Comparison of ENCODE assay signal across 2 cellular contexts in the genomic region with DNA sequence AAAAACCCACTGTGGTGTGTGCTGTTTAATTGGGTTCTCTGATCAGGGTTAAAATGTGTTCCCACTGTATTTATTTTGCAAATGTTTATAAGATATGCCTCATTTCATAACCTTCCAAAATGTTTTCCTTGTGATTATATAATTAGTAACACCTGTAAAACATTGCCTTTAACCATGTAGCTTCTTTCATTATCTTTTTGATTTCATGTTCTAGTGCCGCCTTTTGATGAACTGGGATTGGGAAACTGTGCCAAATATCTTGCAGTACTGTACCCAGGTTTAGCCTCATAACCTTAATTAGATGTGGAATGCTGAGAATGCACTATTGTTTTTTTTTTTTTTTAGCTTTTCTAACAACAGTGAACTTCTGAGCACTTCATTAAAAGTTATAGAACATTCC.
TF ChIP-seq lines count a peak whose summit lies in the region.

No MANE protein-coding gene starts in this region.

TF ChIP-seq in SK-N-SH, 30 proteins besides CTCF, POLR2A, EP300 and RAD21:
- TF ChIP-seq, protein P1, sequence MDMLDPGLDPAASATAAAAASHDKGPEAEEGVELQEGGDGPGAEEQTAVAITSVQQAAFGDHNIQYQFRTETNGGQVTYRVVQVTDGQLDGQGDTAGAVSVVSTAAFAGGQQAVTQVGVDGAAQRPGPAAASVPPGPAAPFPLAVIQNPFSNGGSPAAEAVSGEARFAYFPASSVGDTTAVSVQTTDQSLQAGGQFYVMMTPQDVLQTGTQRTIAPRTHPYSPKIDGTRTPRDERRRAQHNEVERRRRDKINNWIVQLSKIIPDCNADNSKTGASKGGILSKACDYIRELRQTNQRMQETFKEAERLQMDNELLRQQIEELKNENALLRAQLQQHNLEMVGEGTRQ (IDR thresholded peaks at IDR 0.05; ENCODE audit: borderline replicate concordance, low read depth, low read length) = no peak
- TF ChIP-seq SMC3 (IDR thresholded peaks at IDR 0.05; ENCODE audit: low read depth, low read length) = no peak
- TF ChIP-seq SIN3A (IDR thresholded peaks at IDR 0.05; ENCODE audit: borderline replicate concordance, low read depth, low read length) = no peak
- TF ChIP-seq TEAD4 (IDR thresholded peaks at IDR 0.05; ENCODE audit: borderline replicate concordance, insufficient read depth) = no peak
- TF ChIP-seq, protein P2, sequence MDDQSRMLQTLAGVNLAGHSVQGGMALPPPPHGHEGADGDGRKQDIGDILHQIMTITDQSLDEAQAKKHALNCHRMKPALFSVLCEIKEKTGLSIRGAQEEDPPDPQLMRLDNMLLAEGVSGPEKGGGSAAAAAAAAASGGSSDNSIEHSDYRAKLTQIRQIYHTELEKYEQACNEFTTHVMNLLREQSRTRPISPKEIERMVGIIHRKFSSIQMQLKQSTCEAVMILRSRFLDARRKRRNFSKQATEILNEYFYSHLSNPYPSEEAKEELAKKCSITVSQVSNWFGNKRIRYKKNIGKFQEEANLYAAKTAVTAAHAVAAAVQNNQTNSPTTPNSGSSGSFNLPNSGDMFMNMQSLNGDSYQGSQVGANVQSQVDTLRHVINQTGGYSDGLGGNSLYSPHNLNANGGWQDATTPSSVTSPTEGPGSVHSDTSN (IDR thresholded peaks at IDR 0.05) = no peak
TF ChIP-seq in SK-N-SH: peak in this region for 0.

TF ChIP-seq in endothelial cell of umbilical vein, 7 proteins besides CTCF, POLR2A, EP300 and RAD21:
- no peak for TF ChIP-seq EZH2 (IDR thresholded peaks at IDR 0.05; ENCODE audit: borderline replicate concordance, low read depth, low read length, severe bottlenecking)
- no peak for TF ChIP-seq MYC (IDR thresholded peaks at IDR 0.05; ENCODE audit: low read depth, low read length)
- no peak for TF ChIP-seq FOS (IDR thresholded peaks at IDR 0.05; ENCODE audit: borderline replicate concordance, insufficient read depth, low read length)
- TF ChIP-seq, protein P3, sequence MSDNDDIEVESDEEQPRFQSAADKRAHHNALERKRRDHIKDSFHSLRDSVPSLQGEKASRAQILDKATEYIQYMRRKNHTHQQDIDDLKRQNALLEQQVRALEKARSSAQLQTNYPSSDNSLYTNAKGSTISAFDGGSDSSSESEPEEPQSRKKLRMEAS (IDR thresholded peaks at IDR 0.05; ENCODE audit: insufficient read depth, insufficient read length) = no peak
- TF ChIP-seq JUN (IDR thresholded peaks at IDR 0.05; ENCODE audit: borderline replicate concordance, insufficient read depth, insufficient read length, low read depth) = no peak
- TF ChIP-seq GATA2 (IDR thresholded peaks at IDR 0.05; ENCODE audit: insufficient read depth, insufficient read length, low read depth, low read length) = no peak
- no peak for TF ChIP-seq POLR2AphosphoS5 (IDR thresholded peaks at IDR 0.05; ENCODE audit: insufficient read depth, low read depth, low read length)
